9 cellular contexts compared by ENCODE assay signal in genomic region chr6:44041461-44042260, GRCh38.
DNase-seq lines count a peak whose midpoint lies in the region; ATAC-seq and TF ChIP-seq lines count a peak whose summit lies in the region.
"Had no signal": no experiment of that assay in that cellular context is flagged by ENCODE, and none has a peak within 500 bp of the region (broad histone marks: within the 10 kb centered on the region; RNA-seq: fewer than 3 reads in every experiment).

No MANE protein-coding gene starts in this region.

- H3K36me3 ChIP-seq in uterus = no peaks in the 10 kb centered on the region

- intact Hi-C loops in left cardiac atrium (cut with DNase I) = no loop called here
- intact Hi-C loops in right cardiac atrium (cut with DNase I) = loop anchor here in 1 of 4 donors (2.0 kb wide), 1 partner anchor 31 kb away; no protein-coding TSS in a partner anchor
- intact Hi-C loops in uterus (cut with DNase I; ENCODE audit: low total_unique reads) = no loop called here

- no peaks in the 10 kb centered on the region for H3K27me3 ChIP-seq in right cardiac atrium (ENCODE audit: control insufficient read depth, insufficient read depth)
- no peaks in the 10 kb centered on the region for H3K27me3 ChIP-seq in uterus

- DNase-seq in left cardiac atrium (peak; percentile 63), right cardiac atrium (no peak), amniotic stem cell (lab: John Stamatoyannopoulos, UW) (peak; percentile 91), islet precursor cell (peak; percentile 99), uterus (peak; percentile 82 to 91), SHP77 treated with DMSO at 0.1 percent for 48 hours (lab: John Stamatoyannopoulos, UW) (no peak), SHP77 (lab: John Stamatoyannopoulos, UW) (no peak)

- H3K4me1 ChIP-seq in right cardiac atrium (ENCODE audit: control insufficient read depth, insufficient read depth, low read length) (peaks cover 10% of the 10 kb centered on the region), uterus (peaks cover 3 to 9% of the 10 kb centered on the region in 2 donors)

- TF ChIP-seq CTCF in uterus (IDR thresholded peaks at IDR 0.05) = no peak

- no peak for TF ChIP-seq POLR2A in uterus (IDR thresholded peaks at IDR 0.05)

- WGBS in right cardiac atrium = 61% methylated on average over 10 of the region's 10 CpGs

- H3K9me3 ChIP-seq in right cardiac atrium (ENCODE audit: control insufficient read depth, low read length) (no peaks in the 10 kb centered on the region), uterus (no peaks in the 10 kb centered on the region)

- H3K4me3 ChIP-seq in right cardiac atrium (ENCODE audit: low read length) (no peak overlapping the region), uterus (no peak overlapping the region)

- H3K27ac ChIP-seq in right cardiac atrium (ENCODE audit: low read length) = no peak overlapping the region
- peak overlapping the region; percentile 90 to 91 for H3K27ac ChIP-seq in uterus

- ATAC-seq in left cardiac atrium = peak in 1 of 2 donors; percentile 69
- no peak for ATAC-seq in right cardiac atrium
- no peak for ATAC-seq in HG02763 (IDR thresholded peaks at IDR 0.05; ENCODE audit: unreplicated experiment)
- ATAC-seq: activated naive CD4-positive, alpha-beta T cell treated with anti-CD3 and anti-CD28 coated beads, Interleukin-2, amount 50 U/mL, for 72 hours had no signal

Comparison
In these comparisons a context has a peak if more than half of its experiments do, and no peak if none do; other contexts are left out.
1. DNase-seq: peak in left cardiac atrium (single experiment), amniotic stem cell (single experiment), islet precursor cell (single experiment) and uterus (2 of 2); none in right cardiac atrium (0 of 3), SHP77 treated with DMSO at 0.1 percent for 48 hours (single experiment) and SHP77 (0 of 2).